ENCODE assay signal across 9 cellular contexts in genomic region chr7:44307301-44307900, GRCh38. TPM values are rescaled to one million over a fixed set of nuclear protein-coding genes. Genes with fewer than 3 reads are reported as not detected.
DNase-seq lines count a peak whose midpoint lies in the region; ATAC-seq lines count a peak whose summit lies in the region.
"Had no signal": no experiment of that assay in that cellular context is flagged by ENCODE, and none has a peak within 500 bp of the region (broad histone marks: within the 10 kb centered on the region; RNA-seq: fewer than 3 reads in every experiment).

No MANE protein-coding gene starts in this region.

- peaks cover 8% of the 10 kb centered on the region for H3K27me3 Mint-ChIP-seq in activated T-helper 17 cell treated with anti-CD3 and anti-CD28 coated beads, Interleukin-2, amount 50 U/mL, for 72 hours

- H3K4me1 Mint-ChIP-seq in activated T-helper 17 cell treated with anti-CD3 and anti-CD28 coated beads, Interleukin-2, amount 50 U/mL, for 72 hours: peaks cover 7% of the 10 kb centered on the region
- H3K4me1 Mint-ChIP-seq: activated naive CD4-positive, alpha-beta T cell treated with anti-CD3 and anti-CD28 coated beads, Interleukin-2, amount 50 U/mL, for 24 hours had no signal

- peak; percentile 29 for ATAC-seq in activated T-helper 17 cell treated with anti-CD3 and anti-CD28 coated beads, Interleukin-2, amount 50 U/mL, for 72 hours (replicated peaks)
- ATAC-seq in HG03095 (IDR thresholded peaks at IDR 0.05; ENCODE audit: unreplicated experiment): no peak
- no peak for ATAC-seq in activated CD4-positive, CD25-positive, alpha-beta regulatory T cell treated with anti-CD3 and anti-CD28 coated beads, Interleukin-2, amount 50 U/mL, for 24 hours

- H3K27ac Mint-ChIP-seq in activated T-helper 17 cell treated with anti-CD3 and anti-CD28 coated beads, Interleukin-2, amount 50 U/mL, for 72 hours: peak overlapping the region; percentile 50
- H3K27ac Mint-ChIP-seq: activated naive CD4-positive, alpha-beta T cell treated with anti-CD3 and anti-CD28 coated beads, Interleukin-2, amount 50 U/mL, for 24 hours had no signal

- peak; percentile 6 for DNase-seq in stimulated activated CD4-positive, alpha-beta T cell treated with anti-CD3 and anti-CD28 coated beads, Interleukin-4, amount 100 ng/mL, for 24 hours
- no peak for DNase-seq in stimulated activated CD4-positive, alpha-beta T cell treated with anti-CD3 and anti-CD28 coated beads, Interleukin-4, amount 100 ng/mL, for 4 hours
- DNase-seq in NCI-H2081 (lab: John Stamatoyannopoulos, UW) (peak; percentile 59 to 74), iris pigment epithelial cell (ENCODE audit: low read depth) (peak; percentile 26)
- no peak for DNase-seq in activated naive CD4-positive, alpha-beta T cell (lab: John Stamatoyannopoulos, UW)

- no peaks in the 10 kb centered on the region for H3K36me3 Mint-ChIP-seq in activated T-helper 17 cell treated with anti-CD3 and anti-CD28 coated beads, Interleukin-2, amount 50 U/mL, for 72 hours (ENCODE audit: low read depth)
- H3K36me3 Mint-ChIP-seq: activated naive CD4-positive, alpha-beta T cell treated with anti-CD3 and anti-CD28 coated beads, Interleukin-2, amount 50 U/mL, for 24 hours had no signal

- no peaks in the 10 kb centered on the region for H3K9me3 Mint-ChIP-seq in activated T-helper 17 cell treated with anti-CD3 and anti-CD28 coated beads, Interleukin-2, amount 50 U/mL, for 72 hours
- H3K9me3 Mint-ChIP-seq: activated naive CD4-positive, alpha-beta T cell treated with anti-CD3 and anti-CD28 coated beads, Interleukin-2, amount 50 U/mL, for 24 hours had no signal

- H3K4me3 Mint-ChIP-seq in activated T-helper 17 cell treated with anti-CD3 and anti-CD28 coated beads, Interleukin-2, amount 50 U/mL, for 72 hours: no peak overlapping the region
- H3K4me3 Mint-ChIP-seq: activated naive CD4-positive, alpha-beta T cell treated with anti-CD3 and anti-CD28 coated beads, Interleukin-2, amount 50 U/mL, for 24 hours had no signal

RNA-seq across cellular contexts. Expression of gene CAMK2B, which starts 18.0 kb away (rescaled TPM):
- 1 to 10 TPM; 1.0 to 1.7 TPM for total RNA-seq in activated T-helper 17 cell treated with anti-CD3 and anti-CD28 coated beads, Interleukin-2, amount 50 U/mL, for 72 hours

Comparison
In these comparisons a context has a peak if more than half of its experiments do, and no peak if none do; other contexts are left out.
1. DNase-seq: peak in stimulated activated CD4-positive, alpha-beta T cell treated with anti-CD3 and anti-CD28 coated beads, Interleukin-4, amount 100 ng/mL, for 24 hours (single experiment), NCI-H2081 (2 of 2) and iris pigment epithelial cell (single experiment); none in stimulated activated CD4-positive, alpha-beta T cell treated with anti-CD3 and anti-CD28 coated beads, Interleukin-4, amount 100 ng/mL, for 4 hours (0 of 2) and activated naive CD4-positive, alpha-beta T cell (0 of 4).